Comparison of ENCODE assay signal across 1 cellular context in the genomic region with DNA sequence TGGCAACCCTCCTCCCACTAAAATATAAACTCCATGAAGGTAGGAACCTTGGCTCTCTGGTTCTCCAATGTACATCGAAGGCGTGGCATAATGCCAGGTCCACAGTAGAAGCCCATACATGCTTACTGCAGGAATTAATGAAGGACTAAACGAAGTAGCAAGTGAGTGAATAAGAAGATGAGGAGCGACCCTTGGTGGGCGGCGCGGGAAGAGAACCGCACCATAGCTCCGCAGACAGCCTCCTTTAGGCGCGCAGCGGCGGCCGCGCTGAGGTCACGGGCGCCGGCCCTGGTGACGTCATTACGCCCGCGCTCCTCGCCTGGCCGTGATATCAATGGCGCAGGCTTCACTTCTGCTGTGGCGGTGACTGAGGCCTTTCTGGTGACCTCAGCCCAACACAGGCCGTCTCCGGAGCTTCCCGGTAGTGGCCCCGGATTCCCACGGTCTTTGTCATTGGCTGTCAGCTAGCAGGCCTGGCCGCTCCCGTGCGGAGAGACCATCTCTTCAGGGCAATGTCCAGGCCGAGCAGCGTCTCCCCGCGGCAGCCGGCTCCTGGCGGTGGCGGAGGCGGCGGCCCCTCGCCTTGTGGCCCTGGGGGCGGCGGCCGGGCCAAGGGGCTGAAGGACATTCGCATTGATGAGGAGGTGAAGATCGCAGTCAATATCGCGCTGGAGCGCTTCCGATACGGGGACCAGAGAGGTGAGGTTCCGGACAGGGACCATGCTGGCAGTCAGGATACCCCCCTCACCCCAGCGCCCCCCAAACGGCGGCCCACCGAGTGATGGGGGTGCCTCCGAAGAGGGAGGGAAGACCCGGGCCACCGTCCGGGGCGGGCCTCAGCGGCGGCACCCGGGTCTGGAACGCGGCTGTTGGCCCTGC.
A peak's percentile ranks its signal among the peaks of the same experiment; 100 is the strongest.
TF ChIP-seq lines count a peak whose summit lies in the region.

Gene YTHDC2, plus strand, starts transcription at position 311 of the 879 bp plus-strand sequence. Its CDS starts 202 bp downstream, at position 513.

TF ChIP-seq in HepG2, 621 proteins besides CTCF, POLR2A, EP300 and RAD21 (continued from another document and continues in another):
- no peak for TF ChIP-seq HNRNPK (IDR thresholded peaks at IDR 0.05; ENCODE audit: low read depth, low read length, poor library complexity, severe bottlenecking)
- peak; percentile 37; the same call in 1 of the 2 replicates for TF ChIP-seq PRDM10 (CRISPR knock-in tag; IDR thresholded peaks at IDR 0.05; ENCODE audit: low read depth)
- no peak for TF ChIP-seq ZNF772 (CRISPR knock-in tag; IDR thresholded peaks at IDR 0.05)
- TF ChIP-seq CBX1 (IDR thresholded peaks at IDR 0.05; ENCODE audit: low read depth), result no peak
- no peak for TF ChIP-seq ZMYM2 (CRISPR knock-in tag; IDR thresholded peaks at IDR 0.05)
- TF ChIP-seq SPEN (CRISPR knock-in tag; IDR thresholded peaks at IDR 0.05; ENCODE audit: low read depth), result peak; percentile 76
- TF ChIP-seq ATF7-NPFF (CRISPR knock-in tag; IDR thresholded peaks at IDR 0.05; ENCODE audit: low read depth), result 0 out of 2 replicates have a peak, but pooled peaks have one; percentile 50
- no peak for TF ChIP-seq GTF3A (CRISPR knock-in tag; conservative IDR thresholded peaks at IDR 0.05)
- TF ChIP-seq, protein P1, sequence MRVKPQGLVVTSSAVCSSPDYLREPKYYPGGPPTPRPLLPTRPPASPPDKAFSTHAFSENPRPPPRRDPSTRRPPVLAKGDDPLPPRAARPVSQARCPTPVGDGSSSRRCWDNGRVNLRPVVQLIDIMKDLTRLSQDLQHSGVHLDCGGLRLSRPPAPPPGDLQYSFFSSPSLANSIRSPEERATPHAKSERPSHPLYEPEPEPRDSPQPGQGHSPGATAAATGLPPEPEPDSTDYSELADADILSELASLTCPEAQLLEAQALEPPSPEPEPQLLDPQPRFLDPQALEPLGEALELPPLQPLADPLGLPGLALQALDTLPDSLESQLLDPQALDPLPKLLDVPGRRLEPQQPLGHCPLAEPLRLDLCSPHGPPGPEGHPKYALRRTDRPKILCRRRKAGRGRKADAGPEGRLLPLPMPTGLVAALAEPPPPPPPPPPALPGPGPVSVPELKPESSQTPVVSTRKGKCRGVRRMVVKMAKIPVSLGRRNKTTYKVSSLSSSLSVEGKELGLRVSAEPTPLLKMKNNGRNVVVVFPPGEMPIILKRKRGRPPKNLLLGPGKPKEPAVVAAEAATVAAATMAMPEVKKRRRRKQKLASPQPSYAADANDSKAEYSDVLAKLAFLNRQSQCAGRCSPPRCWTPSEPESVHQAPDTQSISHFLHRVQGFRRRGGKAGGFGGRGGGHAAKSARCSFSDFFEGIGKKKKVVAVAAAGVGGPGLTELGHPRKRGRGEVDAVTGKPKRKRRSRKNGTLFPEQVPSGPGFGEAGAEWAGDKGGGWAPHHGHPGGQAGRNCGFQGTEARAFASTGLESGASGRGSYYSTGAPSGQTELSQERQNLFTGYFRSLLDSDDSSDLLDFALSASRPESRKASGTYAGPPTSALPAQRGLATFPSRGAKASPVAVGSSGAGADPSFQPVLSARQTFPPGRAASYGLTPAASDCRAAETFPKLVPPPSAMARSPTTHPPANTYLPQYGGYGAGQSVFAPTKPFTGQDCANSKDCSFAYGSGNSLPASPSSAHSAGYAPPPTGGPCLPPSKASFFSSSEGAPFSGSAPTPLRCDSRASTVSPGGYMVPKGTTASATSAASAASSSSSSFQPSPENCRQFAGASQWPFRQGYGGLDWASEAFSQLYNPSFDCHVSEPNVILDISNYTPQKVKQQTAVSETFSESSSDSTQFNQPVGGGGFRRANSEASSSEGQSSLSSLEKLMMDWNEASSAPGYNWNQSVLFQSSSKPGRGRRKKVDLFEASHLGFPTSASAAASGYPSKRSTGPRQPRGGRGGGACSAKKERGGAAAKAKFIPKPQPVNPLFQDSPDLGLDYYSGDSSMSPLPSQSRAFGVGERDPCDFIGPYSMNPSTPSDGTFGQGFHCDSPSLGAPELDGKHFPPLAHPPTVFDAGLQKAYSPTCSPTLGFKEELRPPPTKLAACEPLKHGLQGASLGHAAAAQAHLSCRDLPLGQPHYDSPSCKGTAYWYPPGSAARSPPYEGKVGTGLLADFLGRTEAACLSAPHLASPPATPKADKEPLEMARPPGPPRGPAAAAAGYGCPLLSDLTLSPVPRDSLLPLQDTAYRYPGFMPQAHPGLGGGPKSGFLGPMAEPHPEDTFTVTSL (CRISPR knock-in tag; IDR thresholded peaks at IDR 0.05; ENCODE audit: borderline replicate concordance), result no peak
- TF ChIP-seq, protein P2, sequence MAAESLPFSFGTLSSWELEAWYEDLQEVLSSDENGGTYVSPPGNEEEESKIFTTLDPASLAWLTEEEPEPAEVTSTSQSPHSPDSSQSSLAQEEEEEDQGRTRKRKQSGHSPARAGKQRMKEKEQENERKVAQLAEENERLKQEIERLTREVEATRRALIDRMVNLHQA (CRISPR knock-in tag; IDR thresholded peaks at IDR 0.05), result no peak
- no peak; the same call in 1 of the 2 replicates for TF ChIP-seq ZNF770 (CRISPR knock-in tag; IDR thresholded peaks at IDR 0.05)
- peak; percentile 85 for TF ChIP-seq KDM2A (CRISPR knock-in tag; IDR thresholded peaks at IDR 0.05; ENCODE audit: borderline replicate concordance, low read depth)
- TF ChIP-seq PAXIP1 (CRISPR knock-in tag; conservative IDR thresholded peaks at IDR 0.05), result peak; percentile 41
- TF ChIP-seq SAP130 (CRISPR knock-in tag; IDR thresholded peaks at IDR 0.05; ENCODE audit: low read depth), result peak; percentile 66
- no peak for TF ChIP-seq ZNF281 (CRISPR knock-in tag; IDR thresholded peaks at IDR 0.05; ENCODE audit: borderline replicate concordance)
- TF ChIP-seq KLF12 (CRISPR knock-in tag; IDR thresholded peaks at IDR 0.05; ENCODE audit: borderline replicate concordance), result no peak
- no peak for TF ChIP-seq MEF2D (CRISPR knock-in tag; IDR thresholded peaks at IDR 0.05)
- TF ChIP-seq REST (IDR thresholded peaks at IDR 0.05; ENCODE audit: borderline replicate concordance in 1 of 2, low read depth in 1 of 2, low read length in 2 of 2), result peak in 1 of 2 experiments; percentile 31; a peak in 1 of 4 replicates
- TF ChIP-seq HNF1B (CRISPR knock-in tag; IDR thresholded peaks at IDR 0.05), result no peak
- TF ChIP-seq SMC3 (IDR thresholded peaks at IDR 0.05; ENCODE audit: low read length), result no peak
- no peak for TF ChIP-seq TEAD2 (CRISPR knock-in tag; IDR thresholded peaks at IDR 0.05)
- no peak for TF ChIP-seq ZSCAN31 (CRISPR knock-in tag; IDR thresholded peaks at IDR 0.05; ENCODE audit: low read depth)
